In the genomic region with DNA sequence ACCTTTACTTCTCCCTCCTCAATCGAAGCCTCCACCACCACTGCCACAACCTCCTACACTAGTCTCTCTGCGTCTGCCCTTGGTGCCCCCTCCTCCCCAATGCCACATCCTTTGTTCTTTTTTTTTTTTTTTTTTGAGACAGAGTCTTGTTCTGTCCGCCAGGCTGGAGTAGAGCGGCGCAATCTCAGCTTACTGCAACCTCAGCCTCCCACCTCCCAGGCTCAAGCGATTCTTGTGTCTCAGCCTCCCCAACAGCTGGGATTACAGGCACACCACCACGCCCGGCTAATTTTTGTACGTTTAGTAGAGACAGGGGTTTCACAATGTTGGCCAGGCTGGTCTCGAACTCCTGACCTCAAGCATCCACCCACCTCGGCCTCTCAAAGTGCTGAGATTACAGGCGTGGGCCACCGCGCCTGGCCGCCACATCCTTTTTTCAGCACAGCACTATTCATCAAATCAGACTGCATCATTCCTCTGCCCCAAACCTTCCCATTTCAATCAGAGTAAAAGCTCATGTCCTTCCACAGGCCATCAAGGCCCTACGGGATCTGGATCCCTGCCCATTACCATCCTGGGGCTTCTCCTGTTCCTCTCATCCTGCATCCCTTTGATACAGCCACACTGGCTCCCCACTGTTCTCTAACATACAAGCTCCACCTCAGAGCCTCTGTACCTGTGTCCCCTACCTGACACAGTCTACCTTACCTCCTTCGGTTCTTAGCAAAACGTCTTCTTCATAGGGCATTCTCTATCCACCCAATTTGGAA, we compare ENCODE assay signal across 11 cellular contexts. TPM values are rescaled to one million over a fixed set of nuclear protein-coding genes. Genes with fewer than 3 reads are reported as not detected.
A peak's percentile ranks its signal among the peaks of the same experiment; 100 is the strongest.
DNase-seq lines count a peak whose midpoint lies in the region; ATAC-seq, FAIRE-seq and TF ChIP-seq lines count a peak whose summit lies in the region.
"Had no signal": no experiment of that assay in that cellular context is flagged by ENCODE, and none has a peak within 500 bp of the region (broad histone marks: within the 10 kb centered on the region; RNA-seq: fewer than 3 reads in every experiment).

No MANE protein-coding gene starts in this region.

- H3K4me3 ChIP-seq in mucosa of stomach (ENCODE audit: low read length) (peak overlapping the region; percentile 92), pancreas (peak overlapping the region in 2 of 4 donors; percentile 88 to 99)

- WGBS in pancreas, 2 donors: 67 to 73% methylated on average over 18 of the region's 18 CpGs

- H3K27me3 Mint-ChIP-seq in activated naive CD4-positive, alpha-beta T cell treated with anti-CD3 and anti-CD28 coated beads, Interleukin-2, amount 10 ng/mL, durations not matched to agents 7 days and 5 days: no peaks in the 10 kb centered on the region

- H3K9me3 Mint-ChIP-seq in activated naive CD4-positive, alpha-beta T cell treated with anti-CD3 and anti-CD28 coated beads, Interleukin-2, amount 10 ng/mL, durations not matched to agents 7 days and 5 days: no peaks in the 10 kb centered on the region

- H3K4me3 Mint-ChIP-seq in activated naive CD4-positive, alpha-beta T cell treated with anti-CD3 and anti-CD28 coated beads, Interleukin-2, amount 10 ng/mL, durations not matched to agents 7 days and 5 days: no peak overlapping the region

- H3K36me3 Mint-ChIP-seq in activated naive CD4-positive, alpha-beta T cell treated with anti-CD3 and anti-CD28 coated beads, Interleukin-2, amount 10 ng/mL, durations not matched to agents 7 days and 5 days: peaks cover 9% of the 10 kb centered on the region

- CTCF ChIA-PET in activated naive CD4-positive, alpha-beta T cell treated with anti-CD3 and anti-CD28 coated beads, Interleukin-2, amount 10 ng/mL, durations not matched to agents 7 days and 5 days (lab: Charles Lee): interaction anchor here (1.5 kb wide), 1 partner anchor 32 kb away, joined by 3 read pairs; no protein-coding TSS in a partner anchor

- H3K4me1 ChIP-seq in mucosa of stomach (ENCODE audit: control insufficient read depth, insufficient read depth, low read length) (peaks cover 15% of the 10 kb centered on the region), pancreas (peaks cover 7 to 15% (median 15%) of the 10 kb centered on the region in 3 donors)

- peaks cover 27% of the 10 kb centered on the region for H3K4me1 Mint-ChIP-seq in activated naive CD4-positive, alpha-beta T cell treated with anti-CD3 and anti-CD28 coated beads, Interleukin-2, amount 10 ng/mL, durations not matched to agents 7 days and 5 days

- no peak for FAIRE-seq in pancreas (lab: Jason Lieb, UNC)
- FAIRE-seq: G401.6 had no signal

- ATAC-seq in pancreas (no peak), GM19324 (IDR thresholded peaks at IDR 0.05; ENCODE audit: low FRiP score, unreplicated experiment) (no peak)
- ATAC-seq: left lung had no signal

- TF ChIP-seq CTCF in pancreas (IDR thresholded peaks at IDR 0.05): no peak

- peak overlapping the region; percentile 87 for H3K9ac ChIP-seq in mucosa of stomach (ENCODE audit: low read length)

- DNase-seq in stimulated activated CD4-positive, alpha-beta T cell treated with anti-CD3 and anti-CD28 coated beads, Interleukin-12 subunit alpha, Interleukin-12 subunit beta, amount 100 ng/mL, for 48 hours (ENCODE audit: low read depth in 2 of 3, low spot score in 1 of 3): peak in 2 of 3 donors; percentile 5 to 22
- DNase-seq in stimulated activated CD4-positive, alpha-beta T cell treated with anti-CD3 and anti-CD28 coated beads, Interleukin-12 subunit alpha, Interleukin-12 subunit beta, amount 100 ng/mL, for 4 hours: no peak
- DNase-seq in activated naive CD4-positive, alpha-beta T cell treated with anti-CD3 and anti-CD28 coated beads, Interleukin-2, amount 10 ng/mL, durations not matched to agents 7 days and 5 days: peak; percentile 44
- DNase-seq in pancreas: no peak
- no peak for DNase-seq in RPMI8226
- DNase-seq in COLO829 (ENCODE audit: low spot score): no peak
- DNase-seq: left lung had no signal

- H3K27ac Mint-ChIP-seq in activated naive CD4-positive, alpha-beta T cell treated with anti-CD3 and anti-CD28 coated beads, Interleukin-2, amount 10 ng/mL, durations not matched to agents 7 days and 5 days: no peak overlapping the region

- H3K36me3 ChIP-seq in mucosa of stomach (ENCODE audit: control insufficient read depth, insufficient read depth, low read length) (peaks cover 3% of the 10 kb centered on the region), pancreas (peaks cover 0 to 10% (median 0%) of the 10 kb centered on the region in 3 donors)

- H3K27ac ChIP-seq in pancreas: no peak overlapping the region
- H3K27ac ChIP-seq: HL-60, left lung had no signal

- H3K9me3 ChIP-seq in mucosa of stomach (ENCODE audit: control insufficient read depth, low read length) (no peaks in the 10 kb centered on the region), pancreas (no peaks in the 10 kb centered on the region)
- H3K9me3 ChIP-seq: left lung had no signal

- H3K27me3 ChIP-seq in mucosa of stomach (ENCODE audit: control insufficient read depth, insufficient read depth, low read length) (no peaks in the 10 kb centered on the region), pancreas (no peaks in the 10 kb centered on the region)
- H3K27me3 ChIP-seq: left lung had no signal

- intact Hi-C loops in pancreas (cut with DNase I): loop anchor here in 1 of 3 donors (10.0 kb wide), 1 partner anchor 48 kb away; a partner anchor contains a TSS

RNA-seq across cellular contexts. Expression of a gene that starts 2.0 kb away (rescaled TPM):
- total RNA-seq in pancreas: 1 to 10 TPM; 4.3 to 7.8 (median 5.8) TPM
- polyA plus RNA-seq in pancreas: under 1 TPM; 0.61 to 0.75 TPM

RNA-seq across cellular contexts. Expression of a gene that starts 25.6 kb away (rescaled TPM):
- not detected for total RNA-seq in pancreas
- polyA plus RNA-seq in pancreas: under 1 TPM in 1 of 2 donors, not detected in 1; 0.02 TPM
- total RNA-seq: left lung had no signal

RNA-seq across cellular contexts. Expression of a gene that starts 27.2 kb away (rescaled TPM):
- 10 to 100 TPM; 24.2 to 35.6 (median 27.0) TPM for total RNA-seq in pancreas
- 100 to 1,000 TPM in 1 of 2 donors, 10 to 100 TPM in 1; 89.7 to 102 TPM for polyA plus RNA-seq in pancreas

RNA-seq across cellular contexts. Expression of a gene that starts 50.5 kb away (rescaled TPM):
- total RNA-seq in pancreas: 10 to 100 TPM in 4 of 6 donors, 1 to 10 TPM in 2; 4.5 to 35.3 (median 11.7) TPM
- polyA plus RNA-seq in pancreas: 10 to 100 TPM in 1 of 2 donors, 1 to 10 TPM in 1; 9.1 to 17.3 TPM

RNA-seq across cellular contexts. Expression of a gene that starts 51.5 kb away (rescaled TPM):
- 10 to 100 TPM in 3 of 6 donors, 1 to 10 TPM in 3; 8.4 to 15.7 (median 10.1) TPM for total RNA-seq in pancreas
- polyA plus RNA-seq in pancreas: 10 to 100 TPM; 13.0 to 16.6 TPM

Comparison
In these comparisons a context has a peak if more than half of its experiments do, and no peak if none do; other contexts are left out.
1. DNase-seq: peak in stimulated activated CD4-positive, alpha-beta T cell treated with anti-CD3 and anti-CD28 coated beads, Interleukin-12 subunit alpha, Interleukin-12 subunit beta, amount 100 ng/mL, for 48 hours (2 of 3) and activated naive CD4-positive, alpha-beta T cell treated with anti-CD3 and anti-CD28 coated beads, Interleukin-2, amount 10 ng/mL, durations not matched to agents 7 days and 5 days (single experiment); none in stimulated activated CD4-positive, alpha-beta T cell treated with anti-CD3 and anti-CD28 coated beads, Interleukin-12 subunit alpha, Interleukin-12 subunit beta, amount 100 ng/mL, for 4 hours (single experiment), pancreas (0 of 6), RPMI8226 (single experiment) and COLO829 (single experiment).